In genomic region chrX:107206697-107207065, GRCh38 we compare ENCODE assay signal across 10 cellular contexts. TPM values are rescaled to one million over a fixed set of nuclear protein-coding genes. Genes with fewer than 3 reads are reported as not detected.
DNase-seq lines count a peak whose midpoint lies in the region; ATAC-seq, FAIRE-seq and TF ChIP-seq lines count a peak whose summit lies in the region.
"Had no signal": no experiment of that assay in that cellular context is flagged by ENCODE, and none has a peak within 500 bp of the region (broad histone marks: within the 10 kb centered on the region; RNA-seq: fewer than 3 reads in every experiment).

No MANE protein-coding gene starts in this region.

- peak overlapping the region; percentile 91 for H3K4me3 Mint-ChIP-seq in activated CD8-positive, alpha-beta memory T cell treated with anti-CD3 and anti-CD28 coated beads, Interleukin-2, amount 10 ng/mL, durations not matched to agents 7 days and 5 days

- no peaks in the 10 kb centered on the region for H3K27me3 Mint-ChIP-seq in activated CD8-positive, alpha-beta memory T cell treated with anti-CD3 and anti-CD28 coated beads, Interleukin-2, amount 10 ng/mL, durations not matched to agents 7 days and 5 days

- peaks cover 0 to 3% (median under 1%) of the 10 kb centered on the region in 4 experiments; a peak in 3 of 7 replicates for H3K4me1 ChIP-seq in H1 (replicated peaks in 1 of 4; ENCODE audit: control insufficient read depth in 3 of 4, insufficient read depth in 4 of 4, low read length in 3 of 4)
- H3K4me1 ChIP-seq in trophoblast cell (ENCODE audit: control insufficient read depth in 1 of 2, insufficient read depth in 2 of 2, low read length in 2 of 2): no peaks in the 10 kb centered on the region
- H3K4me1 ChIP-seq: tibial nerve had no signal

- H3K27ac Mint-ChIP-seq in activated CD8-positive, alpha-beta memory T cell treated with anti-CD3 and anti-CD28 coated beads, Interleukin-2, amount 10 ng/mL, durations not matched to agents 7 days and 5 days: no peak overlapping the region

- no peak overlapping the region for H3K23ac ChIP-seq in H1 (ENCODE audit: insufficient read length)
- H3K23ac ChIP-seq in trophoblast cell (ENCODE audit: low read length): no peak overlapping the region

- no peaks in the 10 kb centered on the region for H3K36me3 Mint-ChIP-seq in activated CD8-positive, alpha-beta memory T cell treated with anti-CD3 and anti-CD28 coated beads, Interleukin-2, amount 10 ng/mL, durations not matched to agents 7 days and 5 days

- no peak overlapping the region for H3K56ac ChIP-seq in H1 (replicated peaks; ENCODE audit: insufficient read length, low read depth, low read length)

- H3K4ac ChIP-seq in H1 (replicated peaks; ENCODE audit: insufficient read length, low read depth, low read length) (no peak overlapping the region), trophoblast cell (ENCODE audit: low read depth, low read length) (no peak overlapping the region)

- H2BK120ac ChIP-seq in H1 (replicated peaks; ENCODE audit: low read depth, low read length) (no peak overlapping the region), trophoblast cell (ENCODE audit: insufficient read depth, low read length, poor library complexity) (no peak overlapping the region)

- no peak overlapping the region for H3K9ac ChIP-seq in H1 (replicated peaks in 1 of 4; ENCODE audit: extremely low read depth in 1 of 4, low read depth in 3 of 4, low read length in 3 of 4)
- no peak overlapping the region for H3K9ac ChIP-seq in trophoblast cell (ENCODE audit: low read length)

- no peak overlapping the region for H4K91ac ChIP-seq in H1 (replicated peaks; ENCODE audit: insufficient read length, low read length)
- H4K91ac ChIP-seq in trophoblast cell (ENCODE audit: low read depth, low read length): no peak overlapping the region

- H3K4me3 ChIP-seq in H1 (ENCODE audit: extremely low read depth in 1 of 4, insufficient read depth in 2 of 4, low read depth in 3 of 4, low read length in 4 of 4): peak overlapping the region in 1 of 4 experiments; percentile 75; a peak in 1 of 8 replicates
- H3K4me3 ChIP-seq in trophoblast cell (ENCODE audit: low read depth, low read length): no peak overlapping the region

- WGBS in H1 (ENCODE audit: extremely low coverage in 1 of 2, insufficient coverage in 1 of 2, insufficient read length in 1 of 2, insufficient replicate concordance in 2 of 2, low coverage in 1 of 2, low lambda C conversion rate in 2 of 2, missing lambda C conversion rate in 1 of 2), 2 experiments: 52% methylated on average over 8 of the region's 9 CpGs; no CpG with 5 or more reads in 1 of the 2 experiments
- no CpG with 5 or more reads among the region's 9 CpGs for WGBS in trophoblast cell (ENCODE audit: extremely low coverage, insufficient coverage, insufficient read length)

- H4K5ac ChIP-seq in H1 (ENCODE audit: insufficient read length, low read depth, low read length): no peak overlapping the region

- TF ChIP-seq POLR2A in H1 (IDR thresholded peaks at IDR 0.05; ENCODE audit: control extremely low read depth in 1 of 2, low read depth in 2 of 2, low read length in 2 of 2): no peak
- TF ChIP-seq POLR2A in GM12891 (IDR thresholded peaks at IDR 0.05; ENCODE audit: low read depth, low read length): no peak

- no peak overlapping the region for H2BK15ac ChIP-seq in H1 (ENCODE audit: low read length)

- H2BK20ac ChIP-seq in H1 (ENCODE audit: low read length): no peak overlapping the region

- H2AK5ac ChIP-seq in H1 (ENCODE audit: low read depth, low read length) (no peak overlapping the region), trophoblast cell (ENCODE audit: low read length) (no peak overlapping the region)

- no peaks in the 10 kb centered on the region for H3K9me3 Mint-ChIP-seq in activated CD8-positive, alpha-beta memory T cell treated with anti-CD3 and anti-CD28 coated beads, Interleukin-2, amount 10 ng/mL, durations not matched to agents 7 days and 5 days (ENCODE audit: low read depth)

- H3K9me3 ChIP-seq in H1 (ENCODE audit: insufficient read depth in 2 of 2, low read depth in 1 of 2, low read length in 1 of 2) (no peaks in the 10 kb centered on the region), trophoblast cell (ENCODE audit: insufficient read depth, low read depth, low read length) (no peaks in the 10 kb centered on the region)
- H3K9me3 ChIP-seq: tibial nerve had no signal

- H3K18ac ChIP-seq in H1 (ENCODE audit: extremely low read depth, low read length) (no peak overlapping the region), trophoblast cell (ENCODE audit: low read length) (no peak overlapping the region)

- H4K20me1 ChIP-seq in H1 (replicated peaks in 1 of 2; ENCODE audit: control insufficient read depth in 1 of 2, insufficient read depth in 2 of 2, low read length in 2 of 2): no peaks in the 10 kb centered on the region

- H3K4me1 Mint-ChIP-seq in activated CD8-positive, alpha-beta memory T cell treated with anti-CD3 and anti-CD28 coated beads, Interleukin-2, amount 10 ng/mL, durations not matched to agents 7 days and 5 days: peaks cover 6% of the 10 kb centered on the region

- no peak overlapping the region for H2BK12ac ChIP-seq in H1 (ENCODE audit: low read depth, low read length)
- no peak overlapping the region for H2BK12ac ChIP-seq in trophoblast cell (ENCODE audit: low read length)

- no peak for TF ChIP-seq RAD21 in H1 (IDR thresholded peaks at IDR 0.05 in 1 of 2, conservative IDR thresholded peaks at IDR 0.05 in 1 of 2; ENCODE audit: low read depth in 2 of 2, low read length in 2 of 2)

- no peak overlapping the region for H4K12ac ChIP-seq in trophoblast cell (ENCODE audit: low read depth, low read length)

- H3K4me2 ChIP-seq in H1 (ENCODE audit: insufficient read depth in 1 of 2, low read depth in 2 of 2, low read length in 2 of 2) (peak overlapping the region; percentile 72 to 89; a peak in 3 of 4 replicates), trophoblast cell (ENCODE audit: low read length) (peak overlapping the region; percentile 45)

- no peak overlapping the region for H2BK5ac ChIP-seq in H1 (ENCODE audit: low read depth, low read length)
- H2BK5ac ChIP-seq in trophoblast cell (ENCODE audit: low read depth, low read length, poor library complexity): no peak overlapping the region

- FAIRE-seq in H1 (lab: Jason Lieb, UNC): peak; percentile 62
- no peak for FAIRE-seq in GM12891 (lab: Jason Lieb, UNC)

- DNase-seq in activated CD8-positive, alpha-beta memory T cell treated with anti-CD3 and anti-CD28 coated beads, Interleukin-2, amount 10 ng/mL, durations not matched to agents 7 days and 5 days: no peak
- DNase-seq in activated CD8-positive, alpha-beta memory T cell treated with anti-CD3 and anti-CD28 coated beads, Interleukin-2, amount 50 U/mL, for 4 hours: no peak
- DNase-seq in OCI-M1 (lab: John Stamatoyannopoulos, UW): peak; percentile 23
- DNase-seq in H1 (ENCODE audit: low read depth in 1 of 2, low spot score in 2 of 2): no peak
- no peak for DNase-seq in trophoblast cell
- DNase-seq in GM12891 (ENCODE audit: insufficient read length, low spot score): no peak
- DNase-seq: NCI-H1694 had no signal

- H3K79me2 ChIP-seq in H1 (ENCODE audit: control insufficient read depth in 1 of 2, insufficient read depth in 2 of 2, low read length in 2 of 2) (no peaks in the 10 kb centered on the region), trophoblast cell (ENCODE audit: control insufficient read depth, insufficient read depth, low read length, poor library complexity) (no peaks in the 10 kb centered on the region)

- no peak overlapping the region for H3K14ac ChIP-seq in H1 (ENCODE audit: insufficient read length)
- no peak overlapping the region for H3K14ac ChIP-seq in trophoblast cell (ENCODE audit: low read length)

- H3K79me1 ChIP-seq in H1 (ENCODE audit: low read depth, low read length) (no peaks in the 10 kb centered on the region), trophoblast cell (ENCODE audit: low read length) (no peaks in the 10 kb centered on the region)

- POLR2A ChIA-PET in H1 (lab: Charles Lee; ENCODE audit: partially characterized antibody): interaction anchor here (0.7 kb wide), 1 partner anchor 338 kb away, joined by 3 read pairs; no protein-coding TSS in a partner anchor

- H3K36me3 ChIP-seq in H1 (ENCODE audit: control insufficient read depth in 2 of 4, insufficient read depth in 4 of 4, low read length in 3 of 4) (no peaks in the 10 kb centered on the region), trophoblast cell (ENCODE audit: control insufficient read depth in 1 of 2, insufficient read depth in 2 of 2, low read length in 2 of 2) (no peaks in the 10 kb centered on the region)
- H3K36me3 ChIP-seq: tibial nerve had no signal

- no peak for ATAC-seq in activated CD8-positive, alpha-beta memory T cell treated with anti-CD3 and anti-CD28 coated beads, Interleukin-2, amount 10 ng/mL, durations not matched to agents 7 days and 5 days
- no peak for ATAC-seq in HG02610 (IDR thresholded peaks at IDR 0.05; ENCODE audit: unreplicated experiment)
- no peak for ATAC-seq in GM21825 (IDR thresholded peaks at IDR 0.05; ENCODE audit: unreplicated experiment)

- no peak for TF ChIP-seq CTCF in H1 (IDR thresholded peaks at IDR 0.05; ENCODE audit: control extremely low read depth in 1 of 3, insufficient read depth in 1 of 3, low read depth in 1 of 3, low read length in 3 of 3)

- no peak for TF ChIP-seq EP300 in H1 (IDR thresholded peaks at IDR 0.05; ENCODE audit: borderline replicate concordance in 1 of 2, low read depth in 2 of 2, low read length in 2 of 2)

- CTCF ChIA-PET in activated CD8-positive, alpha-beta memory T cell treated with anti-CD3 and anti-CD28 coated beads, Interleukin-2, amount 10 ng/mL, durations not matched to agents 7 days and 5 days (lab: Charles Lee): no interaction called here
- CTCF ChIA-PET in H1 (lab: Charles Lee; ENCODE audit: partially characterized antibody): no interaction called here

- no peak overlapping the region for H2AFZ ChIP-seq in H1 (ENCODE audit: low read length)
- H2AFZ ChIP-seq in trophoblast cell (ENCODE audit: insufficient read depth, low read length, poor library complexity): no peak overlapping the region

- H4K8ac ChIP-seq in H1 (ENCODE audit: extremely low read depth, insufficient read depth, low read length) (no peak overlapping the region), trophoblast cell (ENCODE audit: low read depth, low read length) (no peak overlapping the region)

- H3K27me3 ChIP-seq in H1 (replicated peaks in 1 of 4; ENCODE audit: control insufficient read depth in 3 of 4, extremely low read depth in 1 of 4, insufficient read depth in 3 of 4, low read length in 3 of 4): no peaks in the 10 kb centered on the region
- H3K27me3 ChIP-seq in trophoblast cell (ENCODE audit: insufficient read depth, low read length): no peaks in the 10 kb centered on the region

- H3K27ac ChIP-seq in H1 (ENCODE audit: low read depth, low read length) (no peak overlapping the region), trophoblast cell (ENCODE audit: low read depth, low read length) (no peak overlapping the region)
- H3K27ac ChIP-seq: tibial nerve had no signal

- H3K23me2 ChIP-seq in H1 (ENCODE audit: low read depth, low read length): peaks cover 4% of the 10 kb centered on the region; the same call in 1 of the 2 replicates

RNA-seq across cellular contexts. Expression of gene DNAAF6, which starts 0.3 kb away (rescaled TPM):
- not detected for total RNA-seq in activated CD8-positive, alpha-beta memory T cell treated with anti-CD3 and anti-CD28 coated beads, Interleukin-2, amount 10 ng/mL, durations not matched to agents 7 days and 5 days
- total RNA-seq in H1 (2021; fragmentation: NEBNext Ultra II Directional; extraction: Animal tissue kit (Norgen Biotek cat#: 25700)): not detected in 2 replicates
- polyA plus RNA-seq in H1 (2011; rRNA removed): not detected in 2 replicates
- not detected for polyA plus RNA-seq in H1 (2011; cell fraction: cytosol; rRNA removed)
- not detected for polyA plus RNA-seq in H1 (2011; cell fraction: nucleus; rRNA removed)
- polyA plus RNA-seq in H1 (2012, experiment 1 of 2): not detected in 4 replicates
- polyA plus RNA-seq in H1 (2012, experiment 2 of 2): not detected
- polyA plus RNA-seq in H1 (2013, experiment 1 of 2): not detected
- not detected for polyA plus RNA-seq in H1 (2013, experiment 2 of 2)
- polyA minus RNA-seq in H1 (2011; rRNA and poly(A)+ RNA removed): not detected in 2 replicates
- polyA minus RNA-seq in H1 (2011; cell fraction: cytosol; rRNA and poly(A)+ RNA removed): not detected
- not detected for polyA minus RNA-seq in H1 (2011; cell fraction: nucleus; rRNA and poly(A)+ RNA removed)
- not detected in 2 replicates for polyA plus RNA-seq in trophoblast cell (2013)
- polyA plus RNA-seq in GM12891 (2012; ENCODE audit: low read depth, missing spikeins): not detected
- total RNA-seq: tibial nerve had no signal

RNA-seq across cellular contexts. Expression of gene NUP62CL, which starts 0.4 kb away (rescaled TPM):
- total RNA-seq in activated CD8-positive, alpha-beta memory T cell treated with anti-CD3 and anti-CD28 coated beads, Interleukin-2, amount 10 ng/mL, durations not matched to agents 7 days and 5 days: 1 to 10 TPM; 2.0 to 3.0 TPM
- 2.6 and 3.3 TPM in 2 replicates for total RNA-seq in H1 (2021; fragmentation: NEBNext Ultra II Directional; extraction: Animal tissue kit (Norgen Biotek cat#: 25700))
- 6.2 and 7.5 TPM in 2 replicates for polyA plus RNA-seq in H1 (2011; rRNA removed)
- polyA plus RNA-seq in H1 (2011; cell fraction: cytosol; rRNA removed): 6.9 TPM
- 10.8 TPM for polyA plus RNA-seq in H1 (2011; cell fraction: nucleus; rRNA removed)
- polyA plus RNA-seq in H1 (2012, experiment 1 of 2): 3.5 to 4.8 TPM (median 4.0 TPM) in 4 replicates
- polyA plus RNA-seq in H1 (2012, experiment 2 of 2): 0.28 TPM
- 4.5 TPM for polyA plus RNA-seq in H1 (2013, experiment 1 of 2)
- 5.0 TPM for polyA plus RNA-seq in H1 (2013, experiment 2 of 2)
- polyA minus RNA-seq in H1 (2011; rRNA and poly(A)+ RNA removed): 5.9 and 12.9 TPM in 2 replicates
- 4.9 TPM for polyA minus RNA-seq in H1 (2011; cell fraction: cytosol; rRNA and poly(A)+ RNA removed)
- polyA minus RNA-seq in H1 (2011; cell fraction: nucleus; rRNA and poly(A)+ RNA removed): 18.3 TPM
- 2.1 TPM in 2 replicates for polyA plus RNA-seq in trophoblast cell (2013)
- 0.64 TPM for polyA plus RNA-seq in GM12891 (2012; ENCODE audit: low read depth, missing spikeins)
